Comparison of ENCODE assay signal across 8 cellular contexts in the genomic region with DNA sequence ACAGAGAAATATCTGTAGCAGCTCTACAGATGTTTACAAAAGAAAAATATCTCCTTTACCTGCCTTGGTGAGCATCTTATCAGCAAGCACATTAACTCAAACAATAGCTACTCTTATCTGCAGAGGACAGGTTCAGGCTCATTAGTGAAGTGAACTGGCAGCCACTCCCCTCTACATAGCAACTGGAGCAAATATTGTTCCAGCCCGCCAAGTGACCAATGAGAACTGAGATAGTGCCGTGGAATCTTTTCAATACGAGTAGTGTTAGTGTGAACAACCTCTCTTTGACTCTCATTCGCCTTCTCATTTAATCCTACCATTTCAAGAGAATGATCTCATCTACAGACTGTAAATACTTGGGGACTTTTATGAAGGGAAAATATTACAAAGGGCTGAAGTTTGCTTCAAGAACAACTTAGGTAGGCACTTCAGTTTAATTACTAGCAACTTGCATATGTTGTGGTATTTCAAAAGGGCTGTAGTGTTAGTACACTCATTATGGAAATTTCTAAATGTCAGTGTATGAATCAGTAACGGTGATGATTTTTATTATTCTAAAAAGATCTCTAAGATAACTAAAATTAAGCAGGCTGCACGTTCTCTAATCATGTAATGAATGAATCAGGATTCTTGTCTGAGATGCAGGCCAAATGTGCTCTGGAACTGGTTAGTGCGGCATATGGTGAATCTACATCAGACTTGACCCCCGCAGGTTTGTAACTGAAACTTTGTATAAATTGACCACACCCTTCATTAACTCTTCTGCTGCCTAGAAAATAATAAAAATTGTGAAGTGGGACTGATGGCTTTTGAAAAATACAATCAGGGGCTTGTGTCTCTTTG.
DNase-seq lines count a peak whose midpoint lies in the region; ATAC-seq lines count a peak whose summit lies in the region.

No MANE protein-coding gene starts in this region.

- ATAC-seq in activated CD8-positive, alpha-beta T cell treated with anti-CD3 and anti-CD28 coated beads, Interleukin-2, amount 10 ng/mL, durations not matched to agents 7 days and 5 days: peak; percentile 23
- ATAC-seq in HG03565 (IDR thresholded peaks at IDR 0.05; ENCODE audit: unreplicated experiment): no peak
- ATAC-seq in GM21723 (IDR thresholded peaks at IDR 0.05; ENCODE audit: unreplicated experiment): no peak

- CTCF ChIA-PET in activated CD8-positive, alpha-beta T cell treated with anti-CD3 and anti-CD28 coated beads, Interleukin-2, amount 10 ng/mL, durations not matched to agents 7 days and 5 days (lab: Charles Lee): no interaction called here

- no peak overlapping the region for H3K27ac Mint-ChIP-seq in activated CD8-positive, alpha-beta T cell treated with anti-CD3 and anti-CD28 coated beads, Interleukin-2, amount 10 ng/mL, durations not matched to agents 7 days and 5 days

- H3K4me1 Mint-ChIP-seq in activated CD8-positive, alpha-beta T cell treated with anti-CD3 and anti-CD28 coated beads, Interleukin-2, amount 10 ng/mL, durations not matched to agents 7 days and 5 days (ENCODE audit: low read depth): no peaks in the 10 kb centered on the region

- peaks cover 6% of the 10 kb centered on the region for H3K27me3 Mint-ChIP-seq in activated CD8-positive, alpha-beta T cell treated with anti-CD3 and anti-CD28 coated beads, Interleukin-2, amount 10 ng/mL, durations not matched to agents 7 days and 5 days (ENCODE audit: low read depth)

- no peak overlapping the region for H3K4me3 Mint-ChIP-seq in activated CD8-positive, alpha-beta T cell treated with anti-CD3 and anti-CD28 coated beads, Interleukin-2, amount 10 ng/mL, durations not matched to agents 7 days and 5 days

- no peaks in the 10 kb centered on the region for H3K9me3 Mint-ChIP-seq in activated CD8-positive, alpha-beta T cell treated with anti-CD3 and anti-CD28 coated beads, Interleukin-2, amount 10 ng/mL, durations not matched to agents 7 days and 5 days (ENCODE audit: insufficient read depth)

- DNase-seq in stimulated activated CD4-positive, alpha-beta T cell treated with anti-CD3 and anti-CD28 coated beads, Interleukin-15, amount 100 ng/mL, for 24 hours: peak; percentile 24
- DNase-seq in stimulated activated CD4-positive, alpha-beta T cell treated with anti-CD3 and anti-CD28 coated beads, Interleukin-12 subunit alpha, Interleukin-12 subunit beta, amount 100 ng/mL, for 4 hours: no peak
- DNase-seq in activated CD8-positive, alpha-beta T cell treated with anti-CD3 and anti-CD28 coated beads, Interleukin-2, amount 10 ng/mL, durations not matched to agents 7 days and 5 days: no peak
- peak; percentile 9 for DNase-seq in kidney tubule cell (ENCODE audit: low spot score)
- no peak for DNase-seq in NCI-H82 treated with DMSO at 0.1 percent for 48 hours (lab: John Stamatoyannopoulos, UW; ENCODE audit: unreplicated experiment)
- DNase-seq in stimulated activated CD8-positive, alpha-beta memory T cell treated with anti-CD3 and anti-CD28 coated beads, Interleukin-4, amount 100 ng/mL, for 48 hours: no peak

- H3K36me3 Mint-ChIP-seq in activated CD8-positive, alpha-beta T cell treated with anti-CD3 and anti-CD28 coated beads, Interleukin-2, amount 10 ng/mL, durations not matched to agents 7 days and 5 days (ENCODE audit: low read depth): no peaks in the 10 kb centered on the region

- POLR2A ChIA-PET in activated CD8-positive, alpha-beta T cell treated with anti-CD3 and anti-CD28 coated beads, Interleukin-2, amount 10 ng/mL, durations not matched to agents 7 days and 5 days (lab: Charles Lee): no interaction called here

Comparison
In these comparisons a context has a peak if more than half of its experiments do, and no peak if none do; other contexts are left out.
1. DNase-seq: peak in stimulated activated CD4-positive, alpha-beta T cell treated with anti-CD3 and anti-CD28 coated beads, Interleukin-15, amount 100 ng/mL, for 24 hours (single experiment) and kidney tubule cell (single experiment); none in stimulated activated CD4-positive, alpha-beta T cell treated with anti-CD3 and anti-CD28 coated beads, Interleukin-12 subunit alpha, Interleukin-12 subunit beta, amount 100 ng/mL, for 4 hours (single experiment), activated CD8-positive, alpha-beta T cell treated with anti-CD3 and anti-CD28 coated beads, Interleukin-2, amount 10 ng/mL, durations not matched to agents 7 days and 5 days (single experiment), NCI-H82 treated with DMSO at 0.1 percent for 48 hours (single experiment) and stimulated activated CD8-positive, alpha-beta memory T cell treated with anti-CD3 and anti-CD28 coated beads, Interleukin-4, amount 100 ng/mL, for 48 hours (single experiment).